Comparison of ENCODE assay signal across 8 cellular contexts in the genomic region with DNA sequence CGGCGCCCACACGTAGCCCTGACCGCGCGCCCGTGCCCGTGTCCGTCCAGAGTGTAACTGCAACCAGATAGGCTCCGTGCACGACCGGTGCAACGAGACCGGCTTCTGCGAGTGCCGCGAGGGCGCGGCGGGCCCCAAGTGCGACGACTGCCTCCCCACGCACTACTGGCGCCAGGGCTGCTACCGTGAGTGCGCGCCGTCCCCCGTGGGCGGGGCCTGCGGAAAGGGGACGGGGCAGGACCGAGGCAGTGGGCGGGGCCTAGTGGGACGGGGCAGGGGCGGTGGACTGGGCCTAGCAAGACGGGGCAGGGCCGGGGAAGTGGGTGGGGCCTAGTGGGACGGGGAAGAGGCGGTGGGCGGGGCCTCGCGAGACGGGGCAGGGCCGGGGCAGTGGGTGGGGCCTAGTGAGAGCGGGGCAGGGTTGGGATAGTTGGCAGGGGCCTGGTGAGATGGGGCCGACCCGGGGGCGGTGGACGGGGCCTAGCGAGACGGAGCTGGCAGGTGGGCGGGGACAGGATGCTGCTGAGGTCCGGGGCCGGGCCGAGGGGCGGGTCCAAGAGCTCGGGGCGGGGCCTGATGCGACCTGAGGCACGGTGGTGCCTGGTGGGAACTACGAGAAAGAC.
DNase-seq lines count a peak whose midpoint lies in the region; ATAC-seq and TF ChIP-seq lines count a peak whose summit lies in the region.

No MANE protein-coding gene starts in this region.

- no peaks in the 10 kb centered on the region for H3K9me3 Mint-ChIP-seq in IgD-negative memory B cell

- H3K9me3 ChIP-seq in mononuclear cell (ENCODE audit: low read depth, low read length), result no peaks in the 10 kb centered on the region

- H3K27ac Mint-ChIP-seq in IgD-negative memory B cell, result peak overlapping the region; percentile 71 to 98 (median 80)

- peak overlapping the region; percentile 51 for H3K4me3 ChIP-seq in epithelial cell of proximal tubule (ENCODE audit: low read depth, low read length)
- peak overlapping the region; percentile 59 for H3K4me3 ChIP-seq in mononuclear cell (ENCODE audit: low read length)

- DNase-seq in COR-L47 (lab: John Stamatoyannopoulos, UW) (peak; percentile 81), OCI-M1 (lab: John Stamatoyannopoulos, UW) (peak; percentile 97), activated T-cell treated with anti-CD3 and anti-CD28 coated beads for 4 hours (peak; percentile 99), epithelial cell of proximal tubule (ENCODE audit: low read depth) (no peak)
- DNase-seq in stimulated activated CD8-positive, alpha-beta memory T cell treated with anti-CD3 and anti-CD28 coated beads, Interleukin-15, amount 100 ng/mL, for 48 hours (ENCODE audit: low read depth in 2 of 2), result peak; percentile 97

- H3K36me3 Mint-ChIP-seq in IgD-negative memory B cell, result no peaks in the 10 kb centered on the region

- TF ChIP-seq CTCF in epithelial cell of proximal tubule (conservative IDR thresholded peaks at IDR 0.05; ENCODE audit: low read depth, low read length), result no peak

- H3K4me1 Mint-ChIP-seq in IgD-negative memory B cell, result peaks cover 6 to 11% (median 10%) of the 10 kb centered on the region in 3 donors

- H3K27me3 ChIP-seq in mononuclear cell (ENCODE audit: insufficient read depth, low read length), result peaks cover 4% of the 10 kb centered on the region

- peaks cover under 1% of the 10 kb centered on the region for H3K27me3 Mint-ChIP-seq in IgD-negative memory B cell

- H3K4me3 Mint-ChIP-seq in IgD-negative memory B cell, result peak overlapping the region; percentile 90 to 100 (median 96)

- peak; percentile 71 for ATAC-seq in GM21526 (IDR thresholded peaks at IDR 0.05; ENCODE audit: low FRiP score, unreplicated experiment)

- peaks cover 35% of the 10 kb centered on the region for H3K4me1 ChIP-seq in mononuclear cell (ENCODE audit: insufficient read depth, low read length)
